Comparison of ENCODE assay signal across 1 cellular context in the genomic region with DNA sequence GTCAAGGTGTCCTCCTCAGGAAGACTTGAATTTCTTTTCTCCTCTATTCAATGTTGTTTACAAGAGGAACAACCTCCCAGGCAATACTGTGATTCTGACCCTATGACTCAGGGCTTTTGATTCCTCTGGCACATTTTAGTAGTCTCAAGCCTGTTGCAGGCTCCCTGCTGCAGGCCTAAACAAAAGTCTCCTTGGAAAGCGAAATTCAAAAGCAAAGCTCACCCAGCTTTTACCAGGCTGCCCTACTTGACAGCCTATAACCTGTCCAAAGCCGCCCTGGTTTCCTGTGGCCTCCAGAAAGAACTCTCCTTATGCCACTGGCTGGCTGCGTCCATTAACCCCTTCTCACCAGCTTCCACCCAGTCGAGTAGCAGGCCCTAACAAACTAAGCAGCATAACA.
TF ChIP-seq lines count a peak whose summit lies in the region.

No MANE protein-coding gene starts in this region.

TF ChIP-seq in IMR-90, 13 proteins besides CTCF, POLR2A, EP300 and RAD21 (continued from another document):
- TF ChIP-seq, protein P1, sequence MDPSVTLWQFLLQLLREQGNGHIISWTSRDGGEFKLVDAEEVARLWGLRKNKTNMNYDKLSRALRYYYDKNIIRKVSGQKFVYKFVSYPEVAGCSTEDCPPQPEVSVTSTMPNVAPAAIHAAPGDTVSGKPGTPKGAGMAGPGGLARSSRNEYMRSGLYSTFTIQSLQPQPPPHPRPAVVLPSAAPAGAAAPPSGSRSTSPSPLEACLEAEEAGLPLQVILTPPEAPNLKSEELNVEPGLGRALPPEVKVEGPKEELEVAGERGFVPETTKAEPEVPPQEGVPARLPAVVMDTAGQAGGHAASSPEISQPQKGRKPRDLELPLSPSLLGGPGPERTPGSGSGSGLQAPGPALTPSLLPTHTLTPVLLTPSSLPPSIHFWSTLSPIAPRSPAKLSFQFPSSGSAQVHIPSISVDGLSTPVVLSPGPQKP (IDR thresholded peaks at IDR 0.05; ENCODE audit: borderline replicate concordance, low read depth, low read length) = no peak
- TF ChIP-seq BHLHE40 (IDR thresholded peaks at IDR 0.05; ENCODE audit: low read depth, low read length) = no peak
- TF ChIP-seq CEBPB (IDR thresholded peaks at IDR 0.05; ENCODE audit: low read depth, low read length) = no peak
- TF ChIP-seq, protein P2, sequence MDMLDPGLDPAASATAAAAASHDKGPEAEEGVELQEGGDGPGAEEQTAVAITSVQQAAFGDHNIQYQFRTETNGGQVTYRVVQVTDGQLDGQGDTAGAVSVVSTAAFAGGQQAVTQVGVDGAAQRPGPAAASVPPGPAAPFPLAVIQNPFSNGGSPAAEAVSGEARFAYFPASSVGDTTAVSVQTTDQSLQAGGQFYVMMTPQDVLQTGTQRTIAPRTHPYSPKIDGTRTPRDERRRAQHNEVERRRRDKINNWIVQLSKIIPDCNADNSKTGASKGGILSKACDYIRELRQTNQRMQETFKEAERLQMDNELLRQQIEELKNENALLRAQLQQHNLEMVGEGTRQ (IDR thresholded peaks at IDR 0.05; ENCODE audit: low read depth, low read length) = no peak
